7 cellular contexts compared by ENCODE assay signal in the genomic region with DNA sequence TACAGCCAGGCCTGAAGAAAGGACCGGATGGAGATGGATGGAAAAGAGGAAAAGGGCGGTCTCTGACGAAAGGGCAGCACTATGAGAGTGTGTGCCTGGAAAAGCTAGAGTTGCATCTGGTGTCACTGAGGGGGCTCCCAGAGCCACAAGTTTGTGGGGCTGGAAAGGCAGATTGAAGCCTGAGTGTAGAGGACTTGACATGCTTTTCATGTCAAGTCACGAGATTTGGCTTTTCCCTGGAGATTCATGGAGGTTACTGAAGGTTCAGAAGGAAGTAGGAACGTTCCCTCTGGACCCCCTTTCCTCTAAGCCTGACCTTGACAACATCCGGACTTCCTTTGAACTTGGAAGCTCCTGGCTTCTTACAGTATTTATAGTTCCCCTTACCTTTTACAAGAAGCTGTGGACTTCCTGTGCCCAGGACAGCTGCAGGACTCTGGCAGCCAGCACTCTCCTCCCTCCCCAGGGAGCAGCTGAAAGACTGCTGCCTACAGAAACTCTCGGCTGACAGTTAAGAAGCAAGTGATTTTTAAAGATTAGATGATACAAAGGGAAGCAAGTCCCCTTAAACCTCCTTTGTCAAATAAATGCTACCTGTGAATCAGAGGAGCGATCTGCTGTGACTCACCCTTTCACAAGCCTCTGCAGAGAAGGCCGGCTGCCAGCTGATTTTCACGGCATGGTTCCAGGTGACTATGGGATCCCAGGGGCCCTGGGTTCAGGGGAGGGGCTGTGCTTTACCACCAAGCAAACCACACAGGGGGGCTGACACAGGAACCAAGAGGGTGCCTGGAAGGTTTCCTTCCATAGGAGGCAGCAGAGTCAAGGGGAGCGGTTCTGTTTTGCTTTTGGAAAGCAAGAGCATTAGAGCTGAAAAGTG.
DNase-seq lines count a peak whose midpoint lies in the region; ATAC-seq and TF ChIP-seq lines count a peak whose summit lies in the region.

No MANE protein-coding gene starts in this region.

- DNase-seq in SW480 (ENCODE audit: low spot score), result peak; percentile 50
- DNase-seq in dermis blood vessel endothelial cell, result peak; percentile 68
- peak in 8 of 10 donors; percentile 6 to 40 (median 23) for DNase-seq in naive thymus-derived CD8-positive, alpha-beta T cell
- DNase-seq in substantia nigra (lab: John Stamatoyannopoulos, UW), result no peak

- TF ChIP-seq CTCF in GM12875 (IDR thresholded peaks at IDR 0.05; ENCODE audit: borderline replicate concordance, insufficient read depth, low read depth, low read length), result peak; percentile 43; the same call in 1 of the 2 replicates

- peaks cover 5% of the 10 kb centered on the region for H3K36me3 ChIP-seq in thymus (ENCODE audit: control insufficient read depth, insufficient read depth)

- peak; percentile 53 for ATAC-seq in HG03378 (IDR thresholded peaks at IDR 0.05; ENCODE audit: unreplicated experiment)
- peak; percentile 70 to 75 for ATAC-seq in naive thymus-derived CD8-positive, alpha-beta T cell

- no peaks in the 10 kb centered on the region for H3K27me3 ChIP-seq in thymus (ENCODE audit: control insufficient read depth, insufficient read depth)

- H3K4me3 Mint-ChIP-seq in naive thymus-derived CD8-positive, alpha-beta T cell, result peak overlapping the region in 2 of 10 donors; percentile 5 to 33

- H3K27me3 Mint-ChIP-seq in naive thymus-derived CD8-positive, alpha-beta T cell, result no peaks in the 10 kb centered on the region

- H3K4me1 Mint-ChIP-seq in naive thymus-derived CD8-positive, alpha-beta T cell, result peaks cover 3 to 24% (median 10%) of the 10 kb centered on the region in 4 donors

- POLR2A ChIA-PET in naive thymus-derived CD8-positive, alpha-beta T cell (lab: Charles Lee), result no interaction called here

- H3K36me3 Mint-ChIP-seq in naive thymus-derived CD8-positive, alpha-beta T cell, result peaks cover 3 to 6% (median 4%) of the 10 kb centered on the region in 3 donors

- H3K4me3 ChIP-seq in GM12875 (ENCODE audit: low read depth, low read length), result no peak overlapping the region
- H3K4me3 ChIP-seq in thymus (ENCODE audit: low read length), result no peak overlapping the region

- no peaks in the 10 kb centered on the region for H3K9me3 ChIP-seq in thymus (ENCODE audit: control insufficient read depth)

- H3K9me3 Mint-ChIP-seq in naive thymus-derived CD8-positive, alpha-beta T cell, result peaks cover 0 to 6% (median 0%) of the 10 kb centered on the region in 9 donors

- peak overlapping the region; percentile 40 for H3K27ac ChIP-seq in thymus (ENCODE audit: low read depth)
- no peak overlapping the region for H3K27ac ChIP-seq in substantia nigra (ENCODE audit: low read depth, low read length, poor library complexity, severe bottlenecking)

- WGBS in thymus, result 41% methylated on average over 11 of the region's 11 CpGs

- H3K4me1 ChIP-seq in thymus (ENCODE audit: control insufficient read depth, insufficient read depth, low read length), result peaks cover 10% of the 10 kb centered on the region

- peak overlapping the region in 9 of 10 donors; percentile 39 to 81 (median 62) for H3K27ac Mint-ChIP-seq in naive thymus-derived CD8-positive, alpha-beta T cell

Comparison
In these comparisons a context has a peak if more than half of its experiments do, and no peak if none do; other contexts are left out.
1. DNase-seq: peak in SW480 (single experiment), dermis blood vessel endothelial cell (single experiment) and naive thymus-derived CD8-positive, alpha-beta T cell (8 of 10); none in substantia nigra (0 of 49).